Comparison of ENCODE assay signal across 1 cellular context in genomic region chr22:19167106-19167869, GRCh38.
TF ChIP-seq lines count a peak whose summit lies in the region.

No MANE protein-coding gene starts in this region.

TF ChIP-seq in HEK293, 187 proteins besides CTCF, POLR2A, EP300 and RAD21 (continued from another document):
- TF ChIP-seq ZNF121 (tag by site-specific recombination; IDR thresholded peaks at IDR 0.05), result peak; percentile 87
TF ChIP-seq in HEK293: peak in this region for 1.
